Comparison of ENCODE assay signal across 1 cellular context in genomic region chr2:210172219-210172575, GRCh38.
TF ChIP-seq lines count a peak whose summit lies in the region.

No MANE protein-coding gene starts in this region.

TF ChIP-seq in endothelial cell of umbilical vein, 7 proteins besides CTCF, POLR2A, EP300 and RAD21 (continued from another document):
- no peak for TF ChIP-seq GATA2 (IDR thresholded peaks at IDR 0.05; ENCODE audit: insufficient read depth, insufficient read length, low read depth, low read length)
- no peak for TF ChIP-seq EZH2 (IDR thresholded peaks at IDR 0.05; ENCODE audit: borderline replicate concordance, low read depth, low read length, severe bottlenecking)
- no peak for TF ChIP-seq FOS (IDR thresholded peaks at IDR 0.05; ENCODE audit: borderline replicate concordance, insufficient read depth, low read length)
- no peak for TF ChIP-seq MYC (IDR thresholded peaks at IDR 0.05; ENCODE audit: low read depth, low read length)
TF ChIP-seq in endothelial cell of umbilical vein: peak in this region for 0.
